11 cellular contexts compared by ENCODE assay signal in the genomic region with DNA sequence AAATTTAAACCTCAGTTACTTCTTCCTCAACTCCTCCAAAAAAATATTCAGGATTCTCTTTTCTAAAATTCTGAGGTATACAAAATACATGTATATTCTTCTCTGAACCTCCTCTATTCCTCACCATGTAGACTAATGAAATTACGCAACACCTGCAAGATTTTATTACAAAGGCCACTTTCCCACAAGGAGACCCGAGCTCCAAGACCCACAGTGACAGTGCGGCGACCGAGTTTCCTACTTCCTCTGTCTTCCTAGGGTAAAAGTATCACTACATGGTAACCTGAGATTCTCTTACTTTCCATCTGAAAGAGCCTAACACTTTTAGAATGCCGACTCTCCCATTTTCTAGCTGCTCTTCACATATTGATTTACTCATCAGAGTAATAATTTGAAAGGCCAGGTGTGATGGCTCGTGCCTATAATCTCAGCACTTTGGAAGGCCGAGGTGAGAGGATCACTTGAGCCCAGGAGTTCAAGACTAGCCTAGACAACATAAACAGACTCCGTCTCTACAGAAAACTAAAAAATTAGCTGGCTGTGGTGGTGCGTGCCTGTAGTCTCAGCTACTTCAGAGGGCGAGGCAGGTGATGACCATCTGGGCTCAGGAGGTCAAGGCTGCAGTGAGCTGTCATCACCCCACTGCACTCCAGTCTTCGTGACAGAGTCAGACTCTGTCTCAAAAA. TPM values are rescaled to one million over a fixed set of nuclear protein-coding genes. Genes with fewer than 3 reads are reported as not detected.
A peak's percentile ranks its signal among the peaks of the same experiment; 100 is the strongest.
DNase-seq lines count a peak whose midpoint lies in the region; TF ChIP-seq lines count a peak whose summit lies in the region.
"Had no signal": no experiment of that assay in that cellular context is flagged by ENCODE, and none has a peak within 500 bp of the region (broad histone marks: within the 10 kb centered on the region; RNA-seq: fewer than 3 reads in every experiment).

No MANE protein-coding gene starts in this region.

- no peaks in the 10 kb centered on the region for H3K9me2 ChIP-seq in Loucy (replicated peaks; ENCODE audit: low read depth, low read length)

- H3K4me1 ChIP-seq in Loucy (ENCODE audit: insufficient read depth, low read length, poor library complexity, severe bottlenecking) (peaks cover 84% of the 10 kb centered on the region), sigmoid colon (peaks cover 0 to 41% (median 34%) of the 10 kb centered on the region in 4 donors)

- peaks cover 26% of the 10 kb centered on the region for H3K36me3 Mint-ChIP-seq in T-helper 1 cell treated with Interleukin-12 subunit alpha and Interleukin-12 subunit beta and Interleukin-4 antibody, amounts not matched to agents 30 μg/mL and 1 μg/mL, for 36 hours (ENCODE audit: low read depth)
- no peaks in the 10 kb centered on the region for H3K36me3 Mint-ChIP-seq in chondrocyte (ENCODE audit: low read depth)
- no peaks in the 10 kb centered on the region for H3K36me3 Mint-ChIP-seq in glutamatergic neuron (ENCODE audit: unreplicated experiment)

- TF ChIP-seq CTCF in Loucy (conservative IDR thresholded peaks at IDR 0.05; ENCODE audit: low read length) (no peak), chondrocyte (IDR thresholded peaks at IDR 0.05) (no peak), sigmoid colon (IDR thresholded peaks at IDR 0.05) (no peak), glutamatergic neuron (IDR thresholded peaks at IDR 0.05; ENCODE audit: partially characterized antibody, unreplicated experiment) (no peak)

- H3K4me3 ChIP-seq in Loucy (ENCODE audit: low read length, poor library complexity, severe bottlenecking) (no peak overlapping the region), sigmoid colon (no peak overlapping the region)

- no peak overlapping the region for H2AFZ ChIP-seq in Loucy (ENCODE audit: low read length)

- no peak overlapping the region for H3K9ac ChIP-seq in Loucy (ENCODE audit: low read depth, low read length, poor library complexity, severe bottlenecking)

- no peak for DNase-seq in T-helper 1 cell
- no peak for DNase-seq in chondrocyte (ENCODE audit: low spot score)
- DNase-seq in sigmoid colon, result no peak
- DNase-seq in glutamatergic neuron, result no peak
- DNase-seq in HK-2 (ENCODE audit: unreplicated experiment), result no peak
- DNase-seq in DMS53 (lab: John Stamatoyannopoulos, UW), result no peak
- DNase-seq: ACHN, aorta, NCI-H446 treated with DMSO at 0.1 percent for 48 hours had no signal

- peak overlapping the region; percentile 53 for H3K27ac Mint-ChIP-seq in T-helper 1 cell treated with Interleukin-12 subunit alpha and Interleukin-12 subunit beta and Interleukin-4 antibody, amounts not matched to agents 30 μg/mL and 1 μg/mL, for 36 hours
- peak overlapping the region; percentile 39 for H3K27ac Mint-ChIP-seq in chondrocyte (ENCODE audit: unreplicated experiment)
- no peak overlapping the region for H3K27ac Mint-ChIP-seq in glutamatergic neuron (ENCODE audit: unreplicated experiment)

- peak overlapping the region; percentile 14 to 72 (median 52) for H3K27ac ChIP-seq in sigmoid colon

- no peaks in the 10 kb centered on the region for H3K9me3 Mint-ChIP-seq in T-helper 1 cell treated with Interleukin-12 subunit alpha and Interleukin-12 subunit beta and Interleukin-4 antibody, amounts not matched to agents 30 μg/mL and 1 μg/mL, for 36 hours
- no peaks in the 10 kb centered on the region for H3K9me3 Mint-ChIP-seq in chondrocyte (ENCODE audit: low read depth)
- no peaks in the 10 kb centered on the region for H3K9me3 Mint-ChIP-seq in glutamatergic neuron (ENCODE audit: unreplicated experiment)

- H3F3A ChIP-seq in Loucy (ENCODE audit: low read depth), result peaks cover 13% of the 10 kb centered on the region; the same call in 1 of the 2 replicates

- H3K4me1 Mint-ChIP-seq in T-helper 1 cell treated with Interleukin-12 subunit alpha and Interleukin-12 subunit beta and Interleukin-4 antibody, amounts not matched to agents 30 μg/mL and 1 μg/mL, for 36 hours (ENCODE audit: low read depth), result peaks cover 84% of the 10 kb centered on the region
- peaks cover 63% of the 10 kb centered on the region for H3K4me1 Mint-ChIP-seq in chondrocyte (ENCODE audit: low read depth)
- peaks cover 14% of the 10 kb centered on the region for H3K4me1 Mint-ChIP-seq in glutamatergic neuron (ENCODE audit: low read depth, unreplicated experiment)

- H3K36me3 ChIP-seq in Loucy (ENCODE audit: insufficient read depth, low read length), result peaks cover 3% of the 10 kb centered on the region; the same call in 1 of the 2 replicates
- no peaks in the 10 kb centered on the region for H3K36me3 ChIP-seq in sigmoid colon

- H4K20me1 ChIP-seq in Loucy (ENCODE audit: insufficient read depth, low read length, poor library complexity, severe bottlenecking), result peaks cover 8% of the 10 kb centered on the region

- peak overlapping the region; percentile 10 for H3K4me2 ChIP-seq in Loucy (ENCODE audit: low read depth, low read length, poor library complexity, severe bottlenecking)

- peaks cover 89% of the 10 kb centered on the region for H3K79me2 ChIP-seq in Loucy (ENCODE audit: insufficient read depth, low read length)

- TF ChIP-seq EP300 in sigmoid colon (IDR thresholded peaks at IDR 0.05), result no peak

- H3K9me3 ChIP-seq in Loucy (ENCODE audit: insufficient read depth, low read depth, low read length) (no peaks in the 10 kb centered on the region), sigmoid colon (no peaks in the 10 kb centered on the region)

- peak overlapping the region; percentile 50 for H3K4me3 Mint-ChIP-seq in T-helper 1 cell treated with Interleukin-12 subunit alpha and Interleukin-12 subunit beta and Interleukin-4 antibody, amounts not matched to agents 30 μg/mL and 1 μg/mL, for 36 hours
- H3K4me3 Mint-ChIP-seq in chondrocyte (ENCODE audit: unreplicated experiment), result no peak overlapping the region
- H3K4me3 Mint-ChIP-seq in glutamatergic neuron (ENCODE audit: unreplicated experiment), result no peak overlapping the region

- intact Hi-C loops in sigmoid colon (cut with DNase I), result loop anchor here (5.0 kb wide), 1 partner anchor 39 kb away; no protein-coding TSS in a partner anchor

- H3K27me3 ChIP-seq in Loucy (ENCODE audit: insufficient read depth, low read length, poor library complexity, severe bottlenecking) (no peaks in the 10 kb centered on the region), sigmoid colon (no peaks in the 10 kb centered on the region)

- 80 to 83% methylated on average over 12 of the region's 12 CpGs for WGBS in sigmoid colon, 2 donors

- H3K27me3 Mint-ChIP-seq in T-helper 1 cell treated with Interleukin-12 subunit alpha and Interleukin-12 subunit beta and Interleukin-4 antibody, amounts not matched to agents 30 μg/mL and 1 μg/mL, for 36 hours (ENCODE audit: low read depth), result no peaks in the 10 kb centered on the region
- H3K27me3 Mint-ChIP-seq in chondrocyte (ENCODE audit: low read depth) (no peaks in the 10 kb centered on the region), glutamatergic neuron (ENCODE audit: unreplicated experiment) (no peaks in the 10 kb centered on the region)

- TF ChIP-seq POLR2A in sigmoid colon (IDR thresholded peaks at IDR 0.05), result no peak

RNA-seq across cellular contexts. Expression of gene CYTH1, which starts 35.7 kb away (rescaled TPM):
- total RNA-seq in chondrocyte, result 79.2 to 155 TPM (median 80.8 TPM) in 3 replicates
- 10 to 100 TPM; 26.7 to 38.5 (median 35.2) TPM for total RNA-seq in sigmoid colon
- 10 to 100 TPM; 56.5 to 83.8 (median 64.3) TPM for polyA plus RNA-seq in sigmoid colon
- total RNA-seq in glutamatergic neuron (ENCODE audit: unreplicated experiment), result 57.2 TPM
